17 cellular contexts compared by ENCODE assay signal in the genomic region with DNA sequence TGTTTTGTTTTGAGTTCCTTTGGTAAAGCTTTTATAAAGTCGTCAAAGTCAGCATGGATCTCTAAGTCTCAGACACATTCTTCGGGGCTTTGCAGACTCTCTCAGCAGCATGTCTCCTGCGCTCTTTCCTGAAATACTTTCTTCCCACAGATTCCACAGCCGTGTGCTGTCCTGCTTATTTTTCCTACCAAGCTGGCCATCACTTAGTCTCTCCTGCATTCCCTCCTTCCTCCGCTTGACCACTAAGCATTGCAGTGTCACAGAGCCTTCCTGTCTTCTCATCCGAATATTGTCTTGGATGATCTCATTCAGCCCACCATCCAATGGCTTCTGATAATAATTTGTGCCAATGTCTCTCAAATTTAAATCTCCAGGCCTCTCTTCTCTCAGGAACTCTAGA.
DNase-seq lines count a peak whose midpoint lies in the region; ATAC-seq and TF ChIP-seq lines count a peak whose summit lies in the region.
"Had no signal": no experiment of that assay in that cellular context is flagged by ENCODE, and none has a peak within 500 bp of the region (broad histone marks: within the 10 kb centered on the region; RNA-seq: fewer than 3 reads in every experiment).

No MANE protein-coding gene starts in this region.

- H3K4me3 Mint-ChIP-seq in activated CD4-positive, alpha-beta T cell treated with anti-CD3 and anti-CD28 coated beads for 36 hours: no peak overlapping the region

- H3K36me3 Mint-ChIP-seq in activated CD4-positive, alpha-beta T cell treated with anti-CD3 and anti-CD28 coated beads for 36 hours (ENCODE audit: low read depth): no peaks in the 10 kb centered on the region

- no peak for TF ChIP-seq CTCF in astrocyte of the spinal cord (IDR thresholded peaks at IDR 0.05; ENCODE audit: low read depth, low read length)

- H3K27ac Mint-ChIP-seq in activated CD4-positive, alpha-beta T cell treated with anti-CD3 and anti-CD28 coated beads for 36 hours: no peak overlapping the region

- H3K36me3 ChIP-seq in mesodermal cell (ENCODE audit: control insufficient read depth, insufficient read depth, low read length): no peaks in the 10 kb centered on the region

- H3K4me1 ChIP-seq in mesodermal cell (ENCODE audit: control insufficient read depth, insufficient read depth, low read length, poor library complexity, severe bottlenecking): peaks cover 14% of the 10 kb centered on the region

- no peaks in the 10 kb centered on the region for H3K9me3 Mint-ChIP-seq in activated CD4-positive, alpha-beta T cell treated with anti-CD3 and anti-CD28 coated beads for 36 hours (ENCODE audit: low read depth)

- ATAC-seq in HG03045 (IDR thresholded peaks at IDR 0.05; ENCODE audit: unreplicated experiment): no peak
- no peak for ATAC-seq in activated CD4-positive, alpha-beta T cell treated with anti-CD3 and anti-CD28 coated beads for 36 hours
- no peak for ATAC-seq in HG02588 (IDR thresholded peaks at IDR 0.05; ENCODE audit: unreplicated experiment)
- ATAC-seq: GM12878, Panc1, Right ventricle myocardium inferior had no signal

- intact Hi-C loops in activated CD4-positive, alpha-beta T cell treated with anti-CD3 and anti-CD28 coated beads for 36 hours (cut with DNase I, micrococcal nuclease): loop anchor here in 1 of 2 experiments (5.0 kb wide), 1 partner anchor 149 kb away; no protein-coding TSS in a partner anchor

- H3K9me3 ChIP-seq in mesodermal cell (ENCODE audit: control insufficient read depth, low read length): peaks cover 8% of the 10 kb centered on the region

- H3K4me1 Mint-ChIP-seq in activated CD4-positive, alpha-beta T cell treated with anti-CD3 and anti-CD28 coated beads for 36 hours: no peaks in the 10 kb centered on the region

- POLR2A ChIA-PET in activated CD4-positive, alpha-beta T cell treated with anti-CD3 and anti-CD28 coated beads for 36 hours (lab: Charles Lee): no interaction called here

- CTCF ChIA-PET in activated CD4-positive, alpha-beta T cell treated with anti-CD3 and anti-CD28 coated beads for 36 hours (lab: Charles Lee): no interaction called here

- in situ Hi-C loops in astrocyte of the spinal cord (cut with HindIII; ENCODE audit: low sequenced_read_pairs): no loop called here

- H3K27me3 Mint-ChIP-seq in activated CD4-positive, alpha-beta T cell treated with anti-CD3 and anti-CD28 coated beads for 36 hours: no peaks in the 10 kb centered on the region

- no peak overlapping the region for H3K4me3 ChIP-seq in astrocyte of the spinal cord (ENCODE audit: low read depth, low read length)
- H3K4me3 ChIP-seq in mesodermal cell (ENCODE audit: extremely low read depth, insufficient read depth, low read length, poor library complexity, severe bottlenecking): no peak overlapping the region
- H3K4me3 ChIP-seq: GM12878 had no signal

- DNase-seq in GM04503 (ENCODE audit: low read depth) (peak; percentile 24), astrocyte of the spinal cord (ENCODE audit: low read depth, low spot score) (peak; percentile 33), NCI-H2196 (lab: John Stamatoyannopoulos, UW; ENCODE audit: unreplicated experiment) (no peak)
- no peak for DNase-seq in activated CD4-positive, alpha-beta T cell treated with anti-CD3 and anti-CD28 coated beads for 36 hours
- DNase-seq: HCEC 1CT, Karpas-422, NCI-H1417, NCI-H2171 treated with DMSO at 0.1 percent for 48 hours, NCI-H510A had no signal

- H3K27ac ChIP-seq in mesodermal cell (ENCODE audit: low read depth, low read length, severe bottlenecking): peak overlapping the region; percentile 75
- H3K27ac ChIP-seq: C4-2B, HL-60 had no signal

- 84 to 87% methylated on average over 6 of the region's 6 CpGs for WGBS in mesodermal cell (ENCODE audit: insufficient coverage in 2 of 2), 2 experiments

Comparison
In these comparisons a context has a peak if more than half of its experiments do, and no peak if none do; other contexts are left out.
1. DNase-seq: peak in GM04503 (single experiment) and astrocyte of the spinal cord (single experiment); none in NCI-H2196 (single experiment) and activated CD4-positive, alpha-beta T cell treated with anti-CD3 and anti-CD28 coated beads for 36 hours (single experiment).